ENCODE assay signal across 6 cellular contexts in the genomic region with DNA sequence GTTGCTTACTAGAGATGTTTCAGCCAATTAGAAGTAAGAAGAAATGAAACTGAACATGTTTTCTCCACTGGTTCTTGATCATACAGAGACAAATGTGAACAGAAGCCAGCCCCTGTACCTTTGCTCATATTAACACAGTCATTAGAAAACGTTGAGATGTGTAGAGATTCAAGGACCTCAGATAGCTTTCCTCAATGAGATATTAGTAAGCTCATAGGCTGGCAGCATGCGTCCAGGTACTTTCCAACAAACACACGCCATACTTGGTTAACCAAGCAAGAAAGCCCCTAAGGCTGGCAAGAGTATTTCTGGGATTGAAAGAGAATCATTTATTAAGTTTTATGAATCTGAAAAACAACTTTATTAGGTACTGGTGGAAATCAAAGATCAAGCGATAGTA.
"Had no signal": no experiment of that assay in that cellular context is flagged by ENCODE, and none has a peak within 500 bp of the region (broad histone marks: within the 10 kb centered on the region; RNA-seq: fewer than 3 reads in every experiment).

No MANE protein-coding gene starts in this region.

- ATAC-seq: GM23338, K562 had no signal

- H3K27ac Mint-ChIP-seq: GM23338, H9 had no signal

- DNase-seq: H9, HCEC 1CT, IMR-90, KG1 had no signal

- H3K9me3 Mint-ChIP-seq: GM23338, H9 had no signal

- H3K4me3 Mint-ChIP-seq: GM23338, H9 had no signal
